In the genomic region with DNA sequence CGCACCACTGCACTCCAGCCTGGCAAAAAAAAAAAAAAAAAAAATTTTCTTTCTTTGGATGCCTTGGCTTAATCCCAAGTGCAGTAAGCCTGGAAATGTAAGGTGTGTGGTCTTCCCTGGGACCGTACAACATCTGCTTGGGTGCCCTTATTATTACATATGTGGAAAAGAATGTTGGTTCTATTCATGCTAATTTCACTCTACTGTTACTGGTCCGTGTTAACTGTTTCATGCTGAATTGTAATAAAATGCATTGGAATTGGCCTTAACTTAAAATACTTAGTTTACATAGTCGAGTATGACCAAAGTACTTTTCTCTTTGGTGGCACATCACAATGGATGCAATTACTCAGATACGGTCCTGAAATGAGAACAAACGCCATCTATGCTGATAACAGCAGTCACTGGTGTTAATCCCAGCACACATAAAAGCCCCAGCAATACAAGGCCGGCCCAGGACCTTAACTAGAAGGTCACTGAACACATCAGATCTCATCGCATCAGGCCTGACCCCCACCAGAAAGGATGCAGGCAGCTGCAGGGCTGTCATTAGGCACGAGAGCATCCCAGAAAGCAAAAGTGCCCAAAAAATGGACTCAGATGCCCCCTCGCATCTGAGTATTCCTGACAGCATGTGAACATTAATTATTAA, we compare ENCODE assay signal across 9 cellular contexts. TPM values are rescaled to one million over a fixed set of nuclear protein-coding genes. Genes with fewer than 3 reads are reported as not detected.
DNase-seq lines count a peak whose midpoint lies in the region; ATAC-seq and TF ChIP-seq lines count a peak whose summit lies in the region.
"Had no signal": no experiment of that assay in that cellular context is flagged by ENCODE, and none has a peak within 500 bp of the region (broad histone marks: within the 10 kb centered on the region; RNA-seq: fewer than 3 reads in every experiment).

No MANE protein-coding gene starts in this region.

- no peaks in the 10 kb centered on the region for H3K36me3 Mint-ChIP-seq in neural crest cell (ENCODE audit: low read depth)

- H3K9me3 Mint-ChIP-seq in neural crest cell, result no peaks in the 10 kb centered on the region

- peak overlapping the region; percentile 89 for H3K4me3 Mint-ChIP-seq in neural crest cell

- H3K27me3 ChIP-seq in BE2C (no peaks in the 10 kb centered on the region), PC-3 (ENCODE audit: low read length) (no peaks in the 10 kb centered on the region)
- no peaks in the 10 kb centered on the region for H3K27me3 ChIP-seq in effector memory CD4-positive, alpha-beta T cell (replicated peaks; ENCODE audit: control insufficient read depth, insufficient read depth, low read length, poor library complexity, severe bottlenecking)

- peak overlapping the region; percentile 91 for H2AFZ ChIP-seq in PC-3 (ENCODE audit: low read length)

- H3K27ac Mint-ChIP-seq in neural crest cell (ENCODE audit: unreplicated experiment), result no peak overlapping the region

- peaks cover 17% of the 10 kb centered on the region for H3K4me1 Mint-ChIP-seq in neural crest cell

- intact Hi-C loops in PC-3 (cut with micrococcal nuclease), result no loop called here

- peak overlapping the region; percentile 92 for H3K9ac ChIP-seq in PC-3 (ENCODE audit: low read length)

- H3K27ac ChIP-seq in PC-3 (ENCODE audit: low read length), result peak overlapping the region; percentile 80
- no peak overlapping the region for H3K27ac ChIP-seq in effector memory CD4-positive, alpha-beta T cell (ENCODE audit: insufficient read depth, low read length, poor library complexity, severe bottlenecking)
- H3K27ac ChIP-seq: SK-N-MC had no signal

- peaks cover 3% of the 10 kb centered on the region; the same call in 1 of the 2 replicates for H3K4me1 ChIP-seq in BE2C
- H3K4me1 ChIP-seq in PC-3 (ENCODE audit: insufficient read depth, low read length), result peaks cover 22% of the 10 kb centered on the region
- peaks cover 4% of the 10 kb centered on the region for H3K4me1 ChIP-seq in effector memory CD4-positive, alpha-beta T cell (ENCODE audit: control insufficient read depth, insufficient read depth, low read length, poor library complexity, severe bottlenecking)

- H3K4me3 ChIP-seq in BE2C (ENCODE audit: low read depth, low read length), result peak overlapping the region; percentile 78
- H3K4me3 ChIP-seq in PC-3 (ENCODE audit: low read length), result peak overlapping the region; percentile 87
- peak overlapping the region; percentile 78 for H3K4me3 ChIP-seq in effector memory CD4-positive, alpha-beta T cell (ENCODE audit: insufficient read depth, low read depth, low read length, poor library complexity, severe bottlenecking)
- H3K4me3 ChIP-seq: SK-N-MC had no signal

- ATAC-seq in PC-3, result no peak
- no peak for ATAC-seq in HG03520 (IDR thresholded peaks at IDR 0.05; ENCODE audit: unreplicated experiment)
- ATAC-seq in GM19467 (IDR thresholded peaks at IDR 0.05; ENCODE audit: unreplicated experiment), result no peak

- DNase-seq in BE2C (no peak), PC-3 (no peak), neural crest cell (ENCODE audit: low read depth, low spot score) (no peak), SIG-M5 treated with dmso at 0.1 percent for 504 hours (lab: John Stamatoyannopoulos, UW; ENCODE audit: unreplicated experiment) (no peak), NCI-H2081 (lab: John Stamatoyannopoulos, UW) (no peak)
- no peak for DNase-seq in effector memory CD4-positive, alpha-beta T cell

- POLR2A ChIA-PET in PC-3 (lab: Charles Lee; ENCODE audit: unreplicated experiment), result no interaction called here

- TSS peak; percentile 64 for BruUV-seq in PC-3 (replicated peaks; lab: Mats Ljungman, UMichigan)

- TF ChIP-seq CTCF in BE2C (IDR thresholded peaks at IDR 0.05; ENCODE audit: low read depth, low read length) (no peak), PC-3 (conservative IDR thresholded peaks at IDR 0.05; ENCODE audit: low read depth, low read length) (no peak), neural crest cell (conservative IDR thresholded peaks at IDR 0.05) (no peak)

- H4K20me1 ChIP-seq in PC-3 (ENCODE audit: low read length), result no peaks in the 10 kb centered on the region

- H3K9me3 ChIP-seq in BE2C (no peaks in the 10 kb centered on the region; the same call in 1 of the 2 replicates), PC-3 (ENCODE audit: low read length) (no peaks in the 10 kb centered on the region)
- no peaks in the 10 kb centered on the region for H3K9me3 ChIP-seq in effector memory CD4-positive, alpha-beta T cell (ENCODE audit: control insufficient read depth, low read length)

- H3F3A ChIP-seq in PC-3 (ENCODE audit: low read length, unreplicated experiment), result no peaks in the 10 kb centered on the region

- CTCF ChIA-PET in PC-3 (lab: Charles Lee), result no interaction called here

- peaks cover 40% of the 10 kb centered on the region for H3K27me3 Mint-ChIP-seq in neural crest cell (ENCODE audit: low read depth)

- H3K4me2 ChIP-seq in PC-3 (ENCODE audit: low read length), result peak overlapping the region; percentile 83

- H3K79me2 ChIP-seq in PC-3 (ENCODE audit: low read length), result peaks cover 72% of the 10 kb centered on the region

- H3K9me2 ChIP-seq in PC-3 (replicated peaks; ENCODE audit: low read length), result no peaks in the 10 kb centered on the region

- H3K36me3 ChIP-seq in BE2C, result no peaks in the 10 kb centered on the region
- 0 out of 2 replicates have a peak, but pooled peaks cover 2% of the 10 kb centered on the region for H3K36me3 ChIP-seq in PC-3 (ENCODE audit: low read depth, low read length)
- H3K36me3 ChIP-seq in effector memory CD4-positive, alpha-beta T cell (ENCODE audit: control insufficient read depth, insufficient read depth, low read length), result no peaks in the 10 kb centered on the region

RNA-seq across cellular contexts. Expression of a gene that starts 1.2 kb away (rescaled TPM):
- 58.5 TPM for polyA plus RNA-seq in BE2C (2012; ENCODE audit: insufficient read depth, insufficient read length, low read depth)
- total RNA-seq in PC-3 (2014; rRNA removed) (119 and 140 TPM in 2 replicates), neural crest cell (20.1 and 21.3 TPM in 2 replicates)

RNA-seq across cellular contexts. Expression of a gene that starts 29.5 kb away (rescaled TPM):
- 19.9 TPM for polyA plus RNA-seq in BE2C (2012; ENCODE audit: insufficient read depth, insufficient read length, low read depth)
- 21.5 and 26.8 TPM in 2 replicates for total RNA-seq in PC-3 (2014; rRNA removed)
- 21.4 and 21.5 TPM in 2 replicates for total RNA-seq in neural crest cell
